In the genomic region with DNA sequence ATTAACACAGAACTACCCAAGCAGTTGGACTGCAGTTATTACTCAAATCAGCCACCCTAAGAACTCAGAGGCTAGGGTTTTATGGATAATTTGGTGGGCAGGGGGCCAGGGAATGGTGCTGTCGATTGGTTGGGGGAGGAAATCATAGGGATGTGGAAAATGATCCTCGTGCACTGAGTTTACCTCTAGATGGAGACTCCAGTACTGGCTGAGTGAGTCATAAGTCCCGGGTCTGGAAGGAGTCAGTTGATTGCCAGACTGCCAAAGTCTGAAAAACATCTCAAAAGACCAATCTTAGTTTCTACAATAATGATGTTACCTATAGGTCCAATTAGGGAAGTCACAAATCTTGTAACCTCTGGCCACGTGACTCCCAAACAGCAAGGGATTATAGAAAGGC, we compare ENCODE assay signal across 1 cellular context.
TF ChIP-seq lines count a peak whose summit lies in the region.

No MANE protein-coding gene starts in this region.

TF ChIP-seq in IMR-90, 13 proteins besides CTCF, POLR2A, EP300 and RAD21 (continued from another document):
- TF ChIP-seq NFE2L2 (IDR thresholded peaks at IDR 0.05; ENCODE audit: low read depth, low read length) = no peak
TF ChIP-seq in IMR-90: peak in this region for 0.
